ENCODE assay signal across 13 cellular contexts in the genomic region with DNA sequence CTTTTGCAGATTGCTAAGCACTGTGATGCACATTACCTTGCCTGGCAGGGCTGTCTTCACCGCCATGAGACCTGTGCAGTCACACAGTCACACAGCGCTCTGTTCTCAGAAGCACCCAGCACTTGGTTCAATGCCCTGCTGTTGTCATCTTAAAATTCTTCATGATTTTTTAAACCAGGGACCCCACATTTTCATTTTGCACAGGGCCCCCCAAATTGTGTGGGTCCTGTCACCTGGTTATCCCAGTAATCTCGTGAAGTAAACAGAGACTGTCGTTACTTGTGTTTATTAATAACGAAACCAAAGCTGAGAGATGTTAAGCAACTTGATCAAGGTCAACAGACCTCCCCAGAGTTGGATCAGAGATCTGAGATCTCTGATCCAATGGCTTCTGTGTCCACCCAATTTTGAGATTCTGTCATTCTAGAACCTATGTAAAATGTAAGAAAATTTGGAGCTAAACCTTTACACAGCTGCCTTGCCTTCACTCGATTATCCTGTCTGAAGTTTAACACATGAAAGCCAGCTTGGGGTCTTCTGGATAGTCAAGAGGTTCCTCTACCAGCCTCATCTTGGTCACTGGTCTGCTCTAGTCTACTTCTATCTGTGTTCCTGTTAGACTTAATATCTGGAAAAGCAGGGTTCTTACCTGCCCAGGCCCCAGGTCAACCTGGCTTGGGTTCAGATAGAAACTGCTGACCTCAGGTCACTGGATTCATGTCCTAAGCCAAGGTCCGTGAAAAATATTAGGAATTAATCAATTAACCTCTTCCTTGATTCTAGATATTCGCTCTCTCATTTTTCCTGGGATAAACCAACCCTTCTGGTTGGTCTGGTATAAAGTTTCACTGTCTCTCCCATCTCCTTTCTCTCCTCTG. TPM values are rescaled to one million over a fixed set of nuclear protein-coding genes. Genes with fewer than 3 reads are reported as not detected.
DNase-seq lines count a peak whose midpoint lies in the region; ATAC-seq and TF ChIP-seq lines count a peak whose summit lies in the region.
"Had no signal": no experiment of that assay in that cellular context is flagged by ENCODE, and none has a peak within 500 bp of the region (broad histone marks: within the 10 kb centered on the region; RNA-seq: fewer than 3 reads in every experiment).

No MANE protein-coding gene starts in this region.

- peak overlapping the region; percentile 90 for H3K27ac Mint-ChIP-seq in activated CD8-positive, alpha-beta T cell treated with anti-CD3 and anti-CD28 coated beads for 36 hours
- peak overlapping the region in 8 of 10 donors; percentile 46 to 91 (median 76) for H3K27ac Mint-ChIP-seq in naive thymus-derived CD8-positive, alpha-beta T cell
- H3K27ac Mint-ChIP-seq: HFFc6 had no signal

- CTCF ChIA-PET in activated CD8-positive, alpha-beta T cell treated with anti-CD3 and anti-CD28 coated beads for 36 hours (lab: Charles Lee) = interaction anchor here (1.1 kb wide), 1 partner anchor 9 kb away, joined by 3 read pairs; no protein-coding TSS in a partner anchor

- intact Hi-C loops in activated CD8-positive, alpha-beta T cell treated with anti-CD3 and anti-CD28 coated beads for 36 hours (cut with micrococcal nuclease) = no loop called here

- H3K36me3 Mint-ChIP-seq in activated CD8-positive, alpha-beta T cell treated with anti-CD3 and anti-CD28 coated beads for 36 hours (ENCODE audit: low read depth) = no peaks in the 10 kb centered on the region
- no peaks in the 10 kb centered on the region for H3K36me3 Mint-ChIP-seq in naive thymus-derived CD8-positive, alpha-beta T cell

- peaks cover 1% of the 10 kb centered on the region for H3K9me3 Mint-ChIP-seq in activated CD8-positive, alpha-beta T cell treated with anti-CD3 and anti-CD28 coated beads for 36 hours
- peaks cover 0 to 3% (median 0%) of the 10 kb centered on the region in 9 donors for H3K9me3 Mint-ChIP-seq in naive thymus-derived CD8-positive, alpha-beta T cell
- H3K9me3 Mint-ChIP-seq: HFFc6 had no signal

- peak overlapping the region; percentile 1 for H3K4me3 ChIP-seq in GM12875 (ENCODE audit: low read depth, low read length)
- H3K4me3 ChIP-seq: BLaER1 treated with 17β-estradiol and CSF1 and Interleukin-3, amounts not matched to agents 10 nM and 100 nM had no signal

- DNase-seq in activated CD8-positive, alpha-beta T cell treated with anti-CD3 and anti-CD28 coated beads for 36 hours = peak; percentile 30
- no peak for DNase-seq in naive thymus-derived CD8-positive, alpha-beta T cell
- no peak for DNase-seq in NCI-H146 (lab: John Stamatoyannopoulos, UW)
- DNase-seq: amygdala, DMS79 treated with DMSO at 0.1 percent for 48 hours, HFFc6, NCI-H187, NCI-H446 treated with DMSO at 0.1 percent for 48 hours had no signal

- H3K4me3 Mint-ChIP-seq in activated CD8-positive, alpha-beta T cell treated with anti-CD3 and anti-CD28 coated beads for 36 hours = peak overlapping the region; percentile 29
- peak overlapping the region in 6 of 10 donors; percentile 2 to 64 (median 14) for H3K4me3 Mint-ChIP-seq in naive thymus-derived CD8-positive, alpha-beta T cell
- H3K4me3 Mint-ChIP-seq: HFFc6 had no signal

- H3K27me3 Mint-ChIP-seq in activated CD8-positive, alpha-beta T cell treated with anti-CD3 and anti-CD28 coated beads for 36 hours = peaks cover 2% of the 10 kb centered on the region
- H3K27me3 Mint-ChIP-seq in naive thymus-derived CD8-positive, alpha-beta T cell = no peaks in the 10 kb centered on the region

- TF ChIP-seq CTCF in GM12875 (IDR thresholded peaks at IDR 0.05; ENCODE audit: borderline replicate concordance, insufficient read depth, low read depth, low read length) = no peak
- TF ChIP-seq CTCF in activated CD8-positive, alpha-beta T cell treated with anti-CD3 and anti-CD28 coated beads for 36 hours (IDR thresholded peaks at IDR 0.05) = no peak

- ATAC-seq in GM19463 (IDR thresholded peaks at IDR 0.05; ENCODE audit: unreplicated experiment) (peak; percentile 45), HG03139 (IDR thresholded peaks at IDR 0.05; ENCODE audit: unreplicated experiment) (no peak), HG03520 (IDR thresholded peaks at IDR 0.05; ENCODE audit: unreplicated experiment) (no peak)
- peak; percentile 74 for ATAC-seq in activated CD8-positive, alpha-beta T cell treated with anti-CD3 and anti-CD28 coated beads for 36 hours
- ATAC-seq in naive thymus-derived CD8-positive, alpha-beta T cell = no peak

- H3K4me1 Mint-ChIP-seq in activated CD8-positive, alpha-beta T cell treated with anti-CD3 and anti-CD28 coated beads for 36 hours (ENCODE audit: low read depth) = peaks cover 47% of the 10 kb centered on the region
- peaks cover 10 to 54% (median 42%) of the 10 kb centered on the region in 4 donors for H3K4me1 Mint-ChIP-seq in naive thymus-derived CD8-positive, alpha-beta T cell

- POLR2A ChIA-PET in activated CD8-positive, alpha-beta T cell treated with anti-CD3 and anti-CD28 coated beads for 36 hours (lab: Charles Lee) = interaction anchor here (1.1 to 1.6 kb wide), 2 partner anchors 9 to 14 kb away, joined by 3 to 5 read pairs; a partner anchor contains a TSS
- POLR2A ChIA-PET in naive thymus-derived CD8-positive, alpha-beta T cell (lab: Charles Lee) = no interaction called here

RNA-seq across cellular contexts. Expression of a gene that starts 13.7 kb away (rescaled TPM):
- 10 to 100 TPM; 37.9 to 43.0 TPM for total RNA-seq in activated CD8-positive, alpha-beta T cell treated with anti-CD3 and anti-CD28 coated beads for 36 hours
- 10 to 100 TPM; 80.2 to 83.3 TPM for total RNA-seq in naive thymus-derived CD8-positive, alpha-beta T cell
- polyA plus RNA-seq in naive thymus-derived CD8-positive, alpha-beta T cell = 10 to 100 TPM; 36.5 to 60.6 (median 39.3) TPM

Comparison
In these comparisons a context has a peak if more than half of its experiments do, and no peak if none do; other contexts are left out.
1. ATAC-seq: peak in GM19463 (single experiment) and activated CD8-positive, alpha-beta T cell treated with anti-CD3 and anti-CD28 coated beads for 36 hours (single experiment); none in naive thymus-derived CD8-positive, alpha-beta T cell (0 of 2), HG03139 (single experiment) and HG03520 (single experiment).